Comparison of ENCODE assay signal across 8 cellular contexts in the genomic region with DNA sequence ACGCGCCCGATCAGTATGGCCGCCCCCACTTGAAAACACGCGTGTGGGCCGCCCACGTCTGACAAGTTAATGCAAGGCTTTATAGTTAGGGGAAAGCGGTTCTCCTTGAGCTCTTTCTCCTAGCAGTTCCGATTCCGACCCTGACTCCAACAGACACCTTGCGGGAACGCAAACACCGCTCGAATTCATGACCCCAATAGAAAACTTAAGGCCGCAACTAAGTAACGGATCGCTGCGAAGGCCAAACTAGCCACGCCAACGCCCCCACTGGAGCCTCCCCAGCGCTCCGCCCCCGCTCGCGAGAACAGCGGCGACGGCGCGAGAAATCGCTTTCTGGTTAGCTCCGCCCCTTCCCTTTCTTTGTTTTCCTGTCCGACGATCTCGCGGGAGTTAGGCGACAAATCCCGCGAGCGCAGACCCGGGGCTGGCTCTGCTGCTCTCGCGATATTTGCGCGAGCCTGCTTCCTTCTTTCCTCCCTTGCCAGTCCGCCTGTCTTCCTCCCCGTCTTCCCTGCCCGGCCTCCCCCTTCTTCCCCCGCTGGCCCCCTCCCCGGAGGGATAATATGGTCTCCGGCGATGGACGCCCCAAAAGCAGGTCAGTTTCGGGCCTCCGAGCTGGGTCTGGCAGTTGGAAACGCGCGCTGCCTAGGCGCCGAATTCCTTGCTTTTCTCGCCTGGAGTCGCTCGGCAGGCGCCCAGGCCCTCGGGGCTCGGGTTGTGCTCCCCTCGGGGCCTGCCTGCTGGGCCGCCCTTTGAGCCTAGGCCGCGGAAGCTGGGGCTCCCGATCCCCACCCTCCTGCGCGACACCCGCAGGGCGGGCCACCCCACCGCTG. TPM values are rescaled to one million over a fixed set of nuclear protein-coding genes. Genes with fewer than 3 reads are reported as not detected.
DNase-seq lines count a peak whose midpoint lies in the region; ATAC-seq and TF ChIP-seq lines count a peak whose summit lies in the region.

A gene with protein sequence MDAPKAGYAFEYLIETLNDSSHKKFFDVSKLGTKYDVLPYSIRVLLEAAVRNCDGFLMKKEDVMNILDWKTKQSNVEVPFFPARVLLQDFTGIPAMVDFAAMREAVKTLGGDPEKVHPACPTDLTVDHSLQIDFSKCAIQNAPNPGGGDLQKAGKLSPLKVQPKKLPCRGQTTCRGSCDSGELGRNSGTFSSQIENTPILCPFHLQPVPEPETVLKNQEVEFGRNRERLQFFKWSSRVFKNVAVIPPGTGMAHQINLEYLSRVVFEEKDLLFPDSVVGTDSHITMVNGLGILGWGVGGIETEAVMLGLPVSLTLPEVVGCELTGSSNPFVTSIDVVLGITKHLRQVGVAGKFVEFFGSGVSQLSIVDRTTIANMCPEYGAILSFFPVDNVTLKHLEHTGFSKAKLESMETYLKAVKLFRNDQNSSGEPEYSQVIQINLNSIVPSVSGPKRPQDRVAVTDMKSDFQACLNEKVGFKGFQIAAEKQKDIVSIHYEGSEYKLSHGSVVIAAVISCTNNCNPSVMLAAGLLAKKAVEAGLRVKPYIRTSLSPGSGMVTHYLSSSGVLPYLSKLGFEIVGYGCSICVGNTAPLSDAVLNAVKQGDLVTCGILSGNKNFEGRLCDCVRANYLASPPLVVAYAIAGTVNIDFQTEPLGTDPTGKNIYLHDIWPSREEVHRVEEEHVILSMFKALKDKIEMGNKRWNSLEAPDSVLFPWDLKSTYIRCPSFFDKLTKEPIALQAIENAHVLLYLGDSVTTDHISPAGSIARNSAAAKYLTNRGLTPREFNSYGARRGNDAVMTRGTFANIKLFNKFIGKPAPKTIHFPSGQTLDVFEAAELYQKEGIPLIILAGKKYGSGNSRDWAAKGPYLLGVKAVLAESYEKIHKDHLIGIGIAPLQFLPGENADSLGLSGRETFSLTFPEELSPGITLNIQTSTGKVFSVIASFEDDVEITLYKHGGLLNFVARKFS (plus strand): TSS at position 455 of the 833 bp plus-strand sequence. CDS start 122 bp downstream, at position 577.

- H3K27ac ChIP-seq in angular gyrus (ENCODE audit: low read depth, low read length) (peak within 1 kb of the TSS; percentile 95), left ventricle myocardium inferior (replicated peaks) (peak within 1 kb of the TSS; percentile 96)

- DNase-seq in NCI-H187 (lab: John Stamatoyannopoulos, UW) (peak; percentile 74 to 94), T-helper 2 cell (peak; percentile 89 to 98 (median 94)), left ventricle myocardium inferior (peak; percentile 96), progenitor cell of endocrine pancreas (ENCODE audit: low spot score, unreplicated experiment) (peak; percentile 96), ureter (ENCODE audit: low spot score) (peak; percentile 98)

- peak; percentile 78 for ATAC-seq in HG02938 (IDR thresholded peaks at IDR 0.05; ENCODE audit: unreplicated experiment)

- no peaks in the 10 kb centered on the region for H3K27me3 ChIP-seq in left ventricle myocardium inferior (ENCODE audit: low read depth)

- H3K36me3 Mint-ChIP-seq in progenitor cell of endocrine pancreas (ENCODE audit: insufficient read depth) = peaks cover 5% of the 10 kb centered on the region

- intact Hi-C loops in left ventricle myocardium inferior (cut with micrococcal nuclease) = no loop called here

- no peaks in the 10 kb centered on the region for H3K9me3 ChIP-seq in left ventricle myocardium inferior (replicated peaks)

- peak; percentile 53 for TF ChIP-seq POLR2A in GM15510 (IDR thresholded peaks at IDR 0.05; ENCODE audit: borderline replicate concordance, extremely low read depth, insufficient read length)

- H3K4me1 Mint-ChIP-seq in progenitor cell of endocrine pancreas (ENCODE audit: low read depth) = peaks cover 13% of the 10 kb centered on the region

- H3K4me3 ChIP-seq in left ventricle myocardium inferior = peak within 1 kb of the TSS; percentile 98

- peak within 1 kb of the TSS; percentile 95 for H3K4me3 Mint-ChIP-seq in progenitor cell of endocrine pancreas (ENCODE audit: low read depth)

- TF ChIP-seq CTCF in left ventricle myocardium inferior (IDR thresholded peaks at IDR 0.05; ENCODE audit: borderline replicate concordance) = no peak
- no peak for TF ChIP-seq CTCF in progenitor cell of endocrine pancreas (IDR thresholded peaks at IDR 0.05; ENCODE audit: unreplicated experiment)

- peaks cover 3% of the 10 kb centered on the region for H3K27me3 Mint-ChIP-seq in progenitor cell of endocrine pancreas

- H3K36me3 ChIP-seq in left ventricle myocardium inferior = peaks cover 25% of the 10 kb centered on the region

- peaks cover 59% of the 10 kb centered on the region for H3K4me1 ChIP-seq in left ventricle myocardium inferior

- peak within 1 kb of the TSS; percentile 99 for H3K27ac Mint-ChIP-seq in progenitor cell of endocrine pancreas

- no peaks in the 10 kb centered on the region for H3K9me3 Mint-ChIP-seq in progenitor cell of endocrine pancreas (ENCODE audit: low read depth)

RNA-seq across cellular contexts. Expression of the gene that starts here (rescaled TPM):
- total RNA-seq in left ventricle myocardium inferior = 23.6 TPM
- 87.4 and 95.3 TPM in 2 replicates for total RNA-seq in progenitor cell of endocrine pancreas
- total RNA-seq in ureter = 57.8 TPM

Comparison
In these comparisons a context has a peak if more than half of its experiments do, and no peak if none do; other contexts are left out.
1. Peak in every context shown above with its lines: DNase-seq, ATAC-seq, H3K4me3 ChIP-seq and H3K27ac ChIP-seq.